In the genomic region with DNA sequence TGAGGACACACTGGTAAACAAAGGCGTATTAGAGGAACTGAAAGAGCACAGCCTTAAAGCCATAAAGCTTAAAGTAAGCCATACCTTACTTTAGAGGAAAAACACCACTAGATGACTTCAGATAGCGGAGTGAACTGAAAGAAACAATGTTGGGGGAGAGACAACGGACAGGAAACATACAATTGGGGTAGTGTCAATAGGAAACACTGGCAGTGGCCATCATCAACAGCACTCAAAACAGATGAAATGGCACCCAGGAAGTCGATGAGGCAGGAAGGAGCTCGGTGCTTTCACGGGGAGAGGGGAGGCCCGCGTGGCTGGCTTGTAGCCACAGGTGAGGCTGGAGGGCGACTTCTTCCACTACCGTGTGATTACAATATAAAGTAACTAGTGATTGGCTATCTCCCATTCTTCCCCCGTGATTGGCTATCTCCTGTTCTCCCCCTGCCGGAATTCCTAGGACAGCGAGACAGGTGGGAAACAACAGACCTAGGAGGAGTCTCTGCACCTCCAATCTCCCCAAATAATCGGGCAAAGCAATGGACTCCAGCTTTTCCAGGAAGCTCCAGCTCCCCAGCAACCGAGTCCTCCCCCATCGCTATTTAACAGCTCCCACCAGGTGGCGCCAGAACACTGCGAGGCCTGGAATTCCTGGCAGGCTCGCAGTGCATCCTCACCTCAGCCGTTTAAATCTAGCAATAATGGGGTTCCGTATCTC, we compare ENCODE assay signal across 1 cellular context.
TF ChIP-seq lines count a peak whose summit lies in the region.

No MANE protein-coding gene starts in this region.

TF ChIP-seq in GM12878, 131 proteins besides CTCF, POLR2A, EP300 and RAD21:
- no peak for TF ChIP-seq BRCA1 (IDR thresholded peaks at IDR 0.05; ENCODE audit: low read depth, low read length)
- TF ChIP-seq, protein P1, sequence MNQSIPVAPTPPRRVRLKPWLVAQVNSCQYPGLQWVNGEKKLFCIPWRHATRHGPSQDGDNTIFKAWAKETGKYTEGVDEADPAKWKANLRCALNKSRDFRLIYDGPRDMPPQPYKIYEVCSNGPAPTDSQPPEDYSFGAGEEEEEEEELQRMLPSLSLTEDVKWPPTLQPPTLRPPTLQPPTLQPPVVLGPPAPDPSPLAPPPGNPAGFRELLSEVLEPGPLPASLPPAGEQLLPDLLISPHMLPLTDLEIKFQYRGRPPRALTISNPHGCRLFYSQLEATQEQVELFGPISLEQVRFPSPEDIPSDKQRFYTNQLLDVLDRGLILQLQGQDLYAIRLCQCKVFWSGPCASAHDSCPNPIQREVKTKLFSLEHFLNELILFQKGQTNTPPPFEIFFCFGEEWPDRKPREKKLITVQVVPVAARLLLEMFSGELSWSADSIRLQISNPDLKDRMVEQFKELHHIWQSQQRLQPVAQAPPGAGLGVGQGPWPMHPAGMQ (IDR thresholded peaks at IDR 0.05; ENCODE audit: borderline replicate concordance) = no peak
- no peak for TF ChIP-seq ZNF622 (IDR thresholded peaks at IDR 0.05)
- no peak for TF ChIP-seq KLF5 (IDR thresholded peaks at IDR 0.05; ENCODE audit: partially characterized antibody)
- peak; percentile 48; the same call in 1 of the 2 replicates for TF ChIP-seq SPI1 (IDR thresholded peaks at IDR 0.05; ENCODE audit: borderline replicate concordance, insufficient read depth, low read depth, low read length)
- TF ChIP-seq SMC3 (IDR thresholded peaks at IDR 0.05; ENCODE audit: borderline replicate concordance, low read length) = peak; percentile 62; the same call in 1 of the 2 replicates
- TF ChIP-seq RUNX3 (IDR thresholded peaks at IDR 0.05; ENCODE audit: low read length) = 0 out of 2 replicates have a peak, but pooled peaks have one; percentile 14
- TF ChIP-seq YY1 (IDR thresholded peaks at IDR 0.05; ENCODE audit: low read depth, low read length) = peak; percentile 46; the same call in 1 of the 2 replicates
- 0 out of 2 replicates have a peak, but pooled peaks have one; percentile 20 for TF ChIP-seq IKZF1 (conservative IDR thresholded peaks at IDR 0.05)
- no peak for TF ChIP-seq YBX1 (IDR thresholded peaks at IDR 0.05)
